11 cellular contexts compared by ENCODE assay signal in the genomic region with DNA sequence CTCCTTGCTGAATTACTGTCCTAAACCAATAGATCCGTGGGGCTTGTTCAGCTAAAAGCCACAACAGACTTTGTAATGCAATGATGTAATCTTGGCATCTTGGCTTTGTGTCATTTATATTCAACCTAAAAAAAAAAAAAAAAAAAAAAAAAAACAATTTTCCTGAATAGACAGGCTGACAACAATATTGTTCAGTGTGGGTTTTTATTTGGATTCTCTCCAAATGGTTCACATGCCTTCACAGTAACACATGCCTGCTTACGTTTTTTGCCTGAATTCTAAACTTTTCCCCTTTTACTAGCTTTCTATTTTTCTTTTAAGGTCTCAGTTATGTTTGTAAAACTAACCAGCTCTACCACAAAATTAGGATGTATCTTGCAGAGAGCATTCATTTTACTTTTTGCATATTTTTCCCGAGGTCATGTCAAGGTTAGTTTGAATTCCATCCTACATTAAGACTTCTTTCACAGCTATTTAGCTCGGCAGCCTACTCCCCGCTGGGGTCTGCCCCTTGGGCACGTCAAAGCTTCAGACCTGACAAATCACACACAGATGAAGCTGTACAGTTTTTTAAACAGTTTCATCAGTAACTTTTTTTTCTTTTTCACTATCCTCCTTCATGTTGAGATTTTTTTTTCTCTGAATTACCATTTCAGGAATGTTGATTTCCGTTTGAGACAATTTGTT.
DNase-seq lines count a peak whose midpoint lies in the region; ATAC-seq and TF ChIP-seq lines count a peak whose summit lies in the region.
"Had no signal": no experiment of that assay in that cellular context is flagged by ENCODE, and none has a peak within 500 bp of the region (broad histone marks: within the 10 kb centered on the region; RNA-seq: fewer than 3 reads in every experiment).

No MANE protein-coding gene starts in this region.

- no peak overlapping the region for H3K4ac ChIP-seq in mesenchymal stem cell (ENCODE audit: low read depth in 1 of 2, low read length in 2 of 2)

- H3K9me3 ChIP-seq in AG04450 (ENCODE audit: control insufficient read depth, insufficient read depth, low read length) (no peaks in the 10 kb centered on the region), mesenchymal stem cell (ENCODE audit: control insufficient read depth, low read length) (no peaks in the 10 kb centered on the region), testis (no peaks in the 10 kb centered on the region)
- H3K9me3 ChIP-seq: upper lobe of left lung had no signal

- no peak overlapping the region for H2BK120ac ChIP-seq in mesenchymal stem cell (ENCODE audit: low read depth, low read length)

- no peak overlapping the region for H3K18ac ChIP-seq in mesenchymal stem cell (ENCODE audit: low read depth in 1 of 2, low read length in 2 of 2)

- H4K8ac ChIP-seq in mesenchymal stem cell (ENCODE audit: low read length): no peak overlapping the region

- H2BK15ac ChIP-seq in mesenchymal stem cell (ENCODE audit: low read depth, poor library complexity, severe bottlenecking): no peak overlapping the region

- DNase-seq in AG04450 (ENCODE audit: low read depth, low spot score) (no peak), dorsolateral prefrontal cortex (peak in 2 of 10 donors; percentile 33 to 36), mesenchymal stem cell (peak; percentile 46), DMS79 treated with DMSO at 0.1 percent for 48 hours (lab: John Stamatoyannopoulos, UW) (no peak), testis (no peak), putamen (ENCODE audit: low spot score) (no peak)
- DNase-seq: activated CD8-positive, alpha-beta memory T cell treated with anti-CD3 and anti-CD28 coated beads, Interleukin-2, amount 50 U/mL, for 4 hours; retina; upper lobe of left lung had no signal

- no peak overlapping the region for H3K14ac ChIP-seq in mesenchymal stem cell (ENCODE audit: low read length in 2 of 2)

- WGBS in mesenchymal stem cell: 39% methylated on average over 5 of the region's 7 CpGs
- WGBS in testis, 2 donors: 38 to 41% methylated on average over 7 of the region's 7 CpGs

- H3K27ac ChIP-seq in AG04450 (ENCODE audit: low read depth, low read length) (no peak overlapping the region), dorsolateral prefrontal cortex (peak overlapping the region in 56 of 59 donors; percentile 3 to 95 (median 74)), mesenchymal stem cell (ENCODE audit: low read length, poor library complexity, severe bottlenecking) (peak overlapping the region; percentile 75), testis (no peak overlapping the region)
- H3K27ac ChIP-seq: upper lobe of left lung had no signal

- H2AFZ ChIP-seq in mesenchymal stem cell (ENCODE audit: low read depth, low read length): no peak overlapping the region

- no peak for TF ChIP-seq CTCF in AG04450 (IDR thresholded peaks at IDR 0.05; ENCODE audit: low read depth, low read length)
- TF ChIP-seq CTCF in dorsolateral prefrontal cortex (IDR thresholded peaks at IDR 0.05 in 54 of 56, conservative IDR thresholded peaks at IDR 0.05 in 2 of 56; ENCODE audit: low read depth in 1 of 56, partially characterized antibody in 56 of 56): peak in 1 of 56 donors; percentile 12
- no peak for TF ChIP-seq CTCF in testis (IDR thresholded peaks at IDR 0.05)

- no peak for ATAC-seq in HG02642 (IDR thresholded peaks at IDR 0.05; ENCODE audit: poor library complexity, unreplicated experiment)

- H3K9ac ChIP-seq in mesenchymal stem cell (ENCODE audit: low read length): peak overlapping the region; percentile 82

- no peaks in the 10 kb centered on the region for H3K4me1 ChIP-seq in mesenchymal stem cell (ENCODE audit: control insufficient read depth, insufficient read depth, low read depth, low read length)
- H3K4me1 ChIP-seq in testis: no peaks in the 10 kb centered on the region
- H3K4me1 ChIP-seq: upper lobe of left lung had no signal

- peak overlapping the region; percentile 87 for H3K4me2 ChIP-seq in mesenchymal stem cell (ENCODE audit: low read length, poor library complexity, severe bottlenecking)

- TF ChIP-seq RAD21 in Ishikawa (IDR thresholded peaks at IDR 0.05; ENCODE audit: low read depth): peak; percentile 8; the same call in 1 of the 2 replicates

- no peaks in the 10 kb centered on the region for H3K27me3 ChIP-seq in AG04450 (ENCODE audit: control insufficient read depth, insufficient read depth, low read length)
- H3K27me3 ChIP-seq in dorsolateral prefrontal cortex: no peaks in the 10 kb centered on the region
- no peaks in the 10 kb centered on the region for H3K27me3 ChIP-seq in mesenchymal stem cell (ENCODE audit: control insufficient read depth in 1 of 2, insufficient read depth in 1 of 2, low read length in 2 of 2)
- H3K27me3 ChIP-seq in testis: no peaks in the 10 kb centered on the region
- H3K27me3 ChIP-seq: upper lobe of left lung had no signal

- H3K4me3 ChIP-seq in AG04450 (ENCODE audit: low read depth, low read length) (peak overlapping the region; percentile 20; the same call in 1 of the 2 replicates), dorsolateral prefrontal cortex (peak overlapping the region in 49 of 59 donors; percentile 4 to 57 (median 34)), mesenchymal stem cell (ENCODE audit: insufficient read depth in 1 of 2, low read depth in 1 of 2, low read length in 2 of 2) (peak overlapping the region in 1 of 2 experiments; percentile 70), testis (no peak overlapping the region)

- no peak overlapping the region for H3K23ac ChIP-seq in mesenchymal stem cell (ENCODE audit: low read length in 2 of 2)

- H2AK5ac ChIP-seq in mesenchymal stem cell (ENCODE audit: low read length, severe bottlenecking): no peak overlapping the region

- no peak overlapping the region for H4K91ac ChIP-seq in mesenchymal stem cell (ENCODE audit: low read length)

- no peak for TF ChIP-seq POLR2A in testis (IDR thresholded peaks at IDR 0.05)

- H2BK12ac ChIP-seq in mesenchymal stem cell (ENCODE audit: low read length in 2 of 2): no peak overlapping the region

- peak; percentile 65 for TF ChIP-seq EP300 in Ishikawa (IDR thresholded peaks at IDR 0.05; ENCODE audit: borderline replicate concordance)

- no peaks in the 10 kb centered on the region for H3K36me3 ChIP-seq in mesenchymal stem cell (ENCODE audit: control insufficient read depth in 1 of 2, insufficient read depth in 2 of 2, low read depth in 1 of 2, low read length in 2 of 2)
- no peaks in the 10 kb centered on the region for H3K36me3 ChIP-seq in testis (ENCODE audit: low read depth, missing control alignments)
- H3K36me3 ChIP-seq: upper lobe of left lung had no signal

- H3K79me1 ChIP-seq in mesenchymal stem cell (replicated peaks; ENCODE audit: low read length, poor library complexity, severe bottlenecking): no peaks in the 10 kb centered on the region

- POLR2A ChIA-PET in AG04450 (lab: Yijun Ruan, JAX): interaction anchor here (0.6 kb wide), 1 partner anchor 119 kb away, joined by 3 read pairs; no protein-coding TSS in a partner anchor

- intact Hi-C loops in dorsolateral prefrontal cortex (cut with DNase I) (loop anchor here (5.0 kb wide), 2 partner anchors 82 to 102 kb away; no protein-coding TSS in a partner anchor), testis (cut with DNase I; ENCODE audit: low total_unique reads) (no loop called here)

- H2BK5ac ChIP-seq in mesenchymal stem cell (ENCODE audit: low read depth, low read length, poor library complexity, severe bottlenecking): no peak overlapping the region

- CTCF ChIA-PET in AG04450 (lab: Charles Lee): interaction anchor here (1.8 kb wide), 1 partner anchor 136 kb away, joined by 5 read pairs; no protein-coding TSS in a partner anchor

TF ChIP-seq in Ishikawa, 13 proteins besides CTCF, POLR2A, EP300 and RAD21 (continues in another document):
- TF ChIP-seq, protein P1, sequence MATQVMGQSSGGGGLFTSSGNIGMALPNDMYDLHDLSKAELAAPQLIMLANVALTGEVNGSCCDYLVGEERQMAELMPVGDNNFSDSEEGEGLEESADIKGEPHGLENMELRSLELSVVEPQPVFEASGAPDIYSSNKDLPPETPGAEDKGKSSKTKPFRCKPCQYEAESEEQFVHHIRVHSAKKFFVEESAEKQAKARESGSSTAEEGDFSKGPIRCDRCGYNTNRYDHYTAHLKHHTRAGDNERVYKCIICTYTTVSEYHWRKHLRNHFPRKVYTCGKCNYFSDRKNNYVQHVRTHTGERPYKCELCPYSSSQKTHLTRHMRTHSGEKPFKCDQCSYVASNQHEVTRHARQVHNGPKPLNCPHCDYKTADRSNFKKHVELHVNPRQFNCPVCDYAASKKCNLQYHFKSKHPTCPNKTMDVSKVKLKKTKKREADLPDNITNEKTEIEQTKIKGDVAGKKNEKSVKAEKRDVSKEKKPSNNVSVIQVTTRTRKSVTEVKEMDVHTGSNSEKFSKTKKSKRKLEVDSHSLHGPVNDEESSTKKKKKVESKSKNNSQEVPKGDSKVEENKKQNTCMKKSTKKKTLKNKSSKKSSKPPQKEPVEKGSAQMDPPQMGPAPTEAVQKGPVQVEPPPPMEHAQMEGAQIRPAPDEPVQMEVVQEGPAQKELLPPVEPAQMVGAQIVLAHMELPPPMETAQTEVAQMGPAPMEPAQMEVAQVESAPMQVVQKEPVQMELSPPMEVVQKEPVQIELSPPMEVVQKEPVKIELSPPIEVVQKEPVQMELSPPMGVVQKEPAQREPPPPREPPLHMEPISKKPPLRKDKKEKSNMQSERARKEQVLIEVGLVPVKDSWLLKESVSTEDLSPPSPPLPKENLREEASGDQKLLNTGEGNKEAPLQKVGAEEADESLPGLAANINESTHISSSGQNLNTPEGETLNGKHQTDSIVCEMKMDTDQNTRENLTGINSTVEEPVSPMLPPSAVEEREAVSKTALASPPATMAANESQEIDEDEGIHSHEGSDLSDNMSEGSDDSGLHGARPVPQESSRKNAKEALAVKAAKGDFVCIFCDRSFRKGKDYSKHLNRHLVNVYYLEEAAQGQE (IDR thresholded peaks at IDR 0.05; ENCODE audit: low read depth): no peak
- TF ChIP-seq, protein P2, sequence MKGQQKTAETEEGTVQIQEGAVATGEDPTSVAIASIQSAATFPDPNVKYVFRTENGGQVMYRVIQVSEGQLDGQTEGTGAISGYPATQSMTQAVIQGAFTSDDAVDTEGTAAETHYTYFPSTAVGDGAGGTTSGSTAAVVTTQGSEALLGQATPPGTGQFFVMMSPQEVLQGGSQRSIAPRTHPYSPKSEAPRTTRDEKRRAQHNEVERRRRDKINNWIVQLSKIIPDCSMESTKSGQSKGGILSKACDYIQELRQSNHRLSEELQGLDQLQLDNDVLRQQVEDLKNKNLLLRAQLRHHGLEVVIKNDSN (IDR thresholded peaks at IDR 0.05): no peak
- peak; percentile 93 for TF ChIP-seq NFIC (IDR thresholded peaks at IDR 0.05)
- peak; percentile 82 for TF ChIP-seq TEAD4 (IDR thresholded peaks at IDR 0.05)
- TF ChIP-seq ZBTB7A (IDR thresholded peaks at IDR 0.05; ENCODE audit: low read depth): no peak
- peak; percentile 64 for TF ChIP-seq CEBPB (IDR thresholded peaks at IDR 0.05)
- peak; percentile 49; the same call in 1 of the 2 replicates for TF ChIP-seq CREB1 (IDR thresholded peaks at IDR 0.05; ENCODE audit: low read depth)
- peak; percentile 76 for TF ChIP-seq TCF12 (IDR thresholded peaks at IDR 0.05; ENCODE audit: low read depth)
- TF ChIP-seq, protein P3, sequence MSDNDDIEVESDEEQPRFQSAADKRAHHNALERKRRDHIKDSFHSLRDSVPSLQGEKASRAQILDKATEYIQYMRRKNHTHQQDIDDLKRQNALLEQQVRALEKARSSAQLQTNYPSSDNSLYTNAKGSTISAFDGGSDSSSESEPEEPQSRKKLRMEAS (IDR thresholded peaks at IDR 0.05): peak; percentile 57; the same call in 1 of the 2 replicates

Comparison
In these comparisons a context has a peak if more than half of its experiments do, and no peak if none do; other contexts are left out.
1. H3K27ac ChIP-seq: peak in dorsolateral prefrontal cortex (56 of 59) and mesenchymal stem cell (single experiment); none in AG04450 (single experiment) and testis (0 of 2).
2. H3K4me3 ChIP-seq: peak in AG04450 (single experiment) and dorsolateral prefrontal cortex (49 of 59); none in testis (0 of 2).